In the genomic region with DNA sequence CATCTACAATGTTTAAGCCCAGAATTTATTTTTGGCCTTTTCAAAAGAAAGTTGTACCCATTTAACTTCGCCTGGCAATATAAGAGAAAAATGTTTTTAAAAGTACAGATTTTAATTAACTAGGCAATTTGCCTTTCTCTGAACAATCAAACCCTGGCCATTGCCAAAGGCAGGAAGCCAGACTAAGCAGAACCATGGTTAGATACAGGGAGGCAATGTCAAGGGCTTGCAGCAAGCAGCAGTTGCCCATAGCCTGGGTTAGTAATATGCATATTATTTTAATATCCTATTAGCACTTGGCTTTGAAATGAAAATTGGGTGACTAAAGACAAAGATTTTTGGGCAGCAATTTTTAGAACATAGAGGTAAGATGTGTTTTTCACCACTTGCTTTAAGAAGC, we compare ENCODE assay signal across 14 cellular contexts. TPM values are rescaled to one million over a fixed set of nuclear protein-coding genes. Genes with fewer than 3 reads are reported as not detected.
DNase-seq lines count a peak whose midpoint lies in the region; ATAC-seq and TF ChIP-seq lines count a peak whose summit lies in the region.
"Had no signal": no experiment of that assay in that cellular context is flagged by ENCODE, and none has a peak within 500 bp of the region (broad histone marks: within the 10 kb centered on the region; RNA-seq: fewer than 3 reads in every experiment).

No MANE protein-coding gene starts in this region.

- H2AFZ ChIP-seq in GM23338, result peak overlapping the region; percentile 34; the same call in 1 of the 2 replicates
- H2AFZ ChIP-seq in trophoblast cell (ENCODE audit: insufficient read depth, low read length, poor library complexity), result no peak overlapping the region

- peaks cover 21% of the 10 kb centered on the region; the same call in 2 of the 3 replicates for H3K4me1 Mint-ChIP-seq in GM23338
- H3K4me1 Mint-ChIP-seq: CD4-positive, CD25-positive, alpha-beta regulatory T cell had no signal

- H2AK5ac ChIP-seq in trophoblast cell (ENCODE audit: low read length), result peak overlapping the region; percentile 44

- no peaks in the 10 kb centered on the region for H3K9me3 Mint-ChIP-seq in GM23338

- ATAC-seq in GM23338, result no peak
- ATAC-seq in GM21529 (IDR thresholded peaks at IDR 0.05; ENCODE audit: unreplicated experiment), result no peak
- ATAC-seq in left lung, result no peak
- ATAC-seq: A549 had no signal

- no peak overlapping the region for H3K23ac ChIP-seq in trophoblast cell (ENCODE audit: low read length)

- no peak overlapping the region for H3K4ac ChIP-seq in trophoblast cell (ENCODE audit: low read depth, low read length)

- no peaks in the 10 kb centered on the region for H3K79me2 ChIP-seq in GM23338 (replicated peaks; ENCODE audit: insufficient read depth)
- H3K79me2 ChIP-seq in trophoblast cell (ENCODE audit: control insufficient read depth, insufficient read depth, low read length, poor library complexity), result no peaks in the 10 kb centered on the region

- H3F3A ChIP-seq in GM23338 (replicated peaks; ENCODE audit: low read depth), result no peaks in the 10 kb centered on the region

- H3K9me2 ChIP-seq in GM23338 (ENCODE audit: insufficient read depth), result peaks cover 9% of the 10 kb centered on the region

- peaks cover 2% of the 10 kb centered on the region for H3K27me3 Mint-ChIP-seq in GM23338 (ENCODE audit: insufficient read depth, low read depth, poor library complexity)

- H3K27ac ChIP-seq in GM23338 (ENCODE audit: low read depth) (no peak overlapping the region), trophoblast cell (ENCODE audit: low read depth, low read length) (no peak overlapping the region), testis (no peak overlapping the region), left lung (no peak overlapping the region)
- H3K27ac ChIP-seq: A549; BLaER1 treated with 17β-estradiol and CSF1 and Interleukin-3, amounts not matched to agents 10 nM and 100 nM had no signal

- H4K20me1 ChIP-seq in GM23338 (replicated peaks; ENCODE audit: insufficient read depth), result no peaks in the 10 kb centered on the region
- H4K20me1 ChIP-seq: BLaER1 treated with 17β-estradiol and CSF1 and Interleukin-3, amounts not matched to agents 10 nM and 100 nM had no signal

- no peak overlapping the region for H3K9ac ChIP-seq in trophoblast cell (ENCODE audit: low read length)
- H3K9ac ChIP-seq: BLaER1 treated with 17β-estradiol and CSF1 and Interleukin-3, amounts not matched to agents 10 nM and 100 nM had no signal

- intact Hi-C loops in testis (cut with DNase I; ENCODE audit: low total_unique reads) (no loop called here), left lung (cut with DNase I) (no loop called here)

- no peak overlapping the region for H4K91ac ChIP-seq in trophoblast cell (ENCODE audit: low read depth, low read length)

- H3K4me3 ChIP-seq in GM23338, result no peak overlapping the region
- no peak overlapping the region for H3K4me3 ChIP-seq in fibroblast of the aortic adventitia (ENCODE audit: low read depth, low read length)
- H3K4me3 ChIP-seq in trophoblast cell (ENCODE audit: low read depth, low read length), result no peak overlapping the region
- no peak overlapping the region for H3K4me3 ChIP-seq in testis
- H3K4me3 ChIP-seq in left lung, result no peak overlapping the region
- H3K4me3 ChIP-seq: A549; BLaER1 treated with 17β-estradiol and CSF1 and Interleukin-3, amounts not matched to agents 10 nM and 100 nM had no signal

- no peak overlapping the region for H3K4me2 ChIP-seq in GM23338
- no peak overlapping the region for H3K4me2 ChIP-seq in trophoblast cell (ENCODE audit: low read length)
- H3K4me2 ChIP-seq: A549; BLaER1 treated with 17β-estradiol and CSF1 and Interleukin-3, amounts not matched to agents 10 nM and 100 nM had no signal

- H4K12ac ChIP-seq in trophoblast cell (ENCODE audit: low read depth, low read length), result no peak overlapping the region

- H2BK120ac ChIP-seq in trophoblast cell (ENCODE audit: insufficient read depth, low read length, poor library complexity), result no peak overlapping the region

- no peak overlapping the region for H2BK5ac ChIP-seq in trophoblast cell (ENCODE audit: low read depth, low read length, poor library complexity)

- H3K4me3 Mint-ChIP-seq in GM23338, result no peak overlapping the region
- H3K4me3 Mint-ChIP-seq: CD4-positive, CD25-positive, alpha-beta regulatory T cell had no signal

- WGBS in trophoblast cell (ENCODE audit: extremely low coverage, insufficient coverage, insufficient read length), result no CpG with 5 or more reads among the region's 1 CpG
- 39 to 50% methylated on average over 1 of the region's 1 CpG for WGBS in testis, 2 donors

- no peaks in the 10 kb centered on the region for H3K27me3 ChIP-seq in GM23338 (ENCODE audit: insufficient read depth)
- no peaks in the 10 kb centered on the region for H3K27me3 ChIP-seq in trophoblast cell (ENCODE audit: insufficient read depth, low read length)
- no peaks in the 10 kb centered on the region for H3K27me3 ChIP-seq in testis
- no peaks in the 10 kb centered on the region for H3K27me3 ChIP-seq in left lung
- H3K27me3 ChIP-seq: BLaER1 treated with 17β-estradiol and CSF1 and Interleukin-3, amounts not matched to agents 10 nM and 100 nM had no signal

- H3K36me3 ChIP-seq in GM23338 (ENCODE audit: insufficient read depth) (no peaks in the 10 kb centered on the region), trophoblast cell (ENCODE audit: control insufficient read depth in 1 of 2, insufficient read depth in 2 of 2, low read length in 2 of 2) (no peaks in the 10 kb centered on the region), testis (ENCODE audit: low read depth, missing control alignments) (no peaks in the 10 kb centered on the region), left lung (no peaks in the 10 kb centered on the region)
- H3K36me3 ChIP-seq: BLaER1 treated with 17β-estradiol and CSF1 and Interleukin-3, amounts not matched to agents 10 nM and 100 nM had no signal

- H3K14ac ChIP-seq in trophoblast cell (ENCODE audit: low read length), result no peak overlapping the region

- TF ChIP-seq POLR2A in testis (IDR thresholded peaks at IDR 0.05), result no peak

- H3K27ac Mint-ChIP-seq in GM23338, result no peak overlapping the region
- H3K27ac Mint-ChIP-seq: CD4-positive, CD25-positive, alpha-beta regulatory T cell had no signal

- DNase-seq in GM23338 (ENCODE audit: low spot score), result no peak
- DNase-seq in fibroblast of the aortic adventitia (ENCODE audit: low read depth), result peak; percentile 48
- DNase-seq in trophoblast cell, result no peak
- no peak for DNase-seq in testis
- DNase-seq in NCI-H1436 (lab: John Stamatoyannopoulos, UW), result no peak
- no peak for DNase-seq in left lung
- DNase-seq: AML-193; CD4-positive, CD25-positive, alpha-beta regulatory T cell; DMS 273 treated with DMSO at 0.1 percent for 48 hours; HCEC 1CT; KBM-7 had no signal

- H3K9me3 ChIP-seq in trophoblast cell (ENCODE audit: insufficient read depth, low read depth, low read length) (no peaks in the 10 kb centered on the region), testis (no peaks in the 10 kb centered on the region), left lung (no peaks in the 10 kb centered on the region)
- H3K9me3 ChIP-seq: A549; BLaER1 treated with 17β-estradiol and CSF1 and Interleukin-3, amounts not matched to agents 10 nM and 100 nM had no signal

- peaks cover 14% of the 10 kb centered on the region for H3K79me1 ChIP-seq in trophoblast cell (ENCODE audit: low read length)

- no peak for TF ChIP-seq CTCF in GM23338 (conservative IDR thresholded peaks at IDR 0.05; ENCODE audit: low read depth in 2 of 2)
- TF ChIP-seq CTCF in fibroblast of the aortic adventitia (IDR thresholded peaks at IDR 0.05; ENCODE audit: insufficient read depth, low read length), result no peak
- TF ChIP-seq CTCF in testis (IDR thresholded peaks at IDR 0.05), result no peak
- no peak for TF ChIP-seq CTCF in left lung (IDR thresholded peaks at IDR 0.05)

- H3K4me1 ChIP-seq in GM23338 (ENCODE audit: insufficient read depth), result peaks cover 16% of the 10 kb centered on the region
- peaks cover 5 to 16% of the 10 kb centered on the region in 2 experiments for H3K4me1 ChIP-seq in trophoblast cell (ENCODE audit: control insufficient read depth in 1 of 2, insufficient read depth in 2 of 2, low read length in 2 of 2)
- peaks cover 24% of the 10 kb centered on the region for H3K4me1 ChIP-seq in testis
- H3K4me1 ChIP-seq in left lung, result no peaks in the 10 kb centered on the region
- H3K4me1 ChIP-seq: A549; BLaER1 treated with 17β-estradiol and CSF1 and Interleukin-3, amounts not matched to agents 10 nM and 100 nM had no signal

- H4K8ac ChIP-seq in trophoblast cell (ENCODE audit: low read depth, low read length), result no peak overlapping the region

- no peak overlapping the region for H3K18ac ChIP-seq in trophoblast cell (ENCODE audit: low read length)

- H2BK12ac ChIP-seq in trophoblast cell (ENCODE audit: low read length), result no peak overlapping the region

- no peaks in the 10 kb centered on the region for H3K36me3 Mint-ChIP-seq in GM23338 (ENCODE audit: low read depth)
- H3K36me3 Mint-ChIP-seq: CD4-positive, CD25-positive, alpha-beta regulatory T cell had no signal

TF ChIP-seq in GM23338, 12 proteins besides CTCF, POLR2A, EP300 and RAD21 (continues in another document):
- no peak for TF ChIP-seq EZH2 (IDR thresholded peaks at IDR 0.05; ENCODE audit: low read depth, unreplicated experiment)
- no peak for TF ChIP-seq POLR2AphosphoS5 (IDR thresholded peaks at IDR 0.05; ENCODE audit: low read depth)
- TF ChIP-seq EZH2phosphoT487 (IDR thresholded peaks at IDR 0.05; ENCODE audit: unreplicated experiment), result no peak
- no peak for TF ChIP-seq ZNF114 (CRISPR knock-in tag; IDR thresholded peaks at IDR 0.05)
- no peak for TF ChIP-seq CREB1 (CRISPR knock-in tag; IDR thresholded peaks at IDR 0.05; ENCODE audit: low read depth)
- TF ChIP-seq NANOG (IDR thresholded peaks at IDR 0.05; ENCODE audit: borderline replicate concordance), result no peak

RNA-seq across cellular contexts. Expression of gene FRMD6, which starts 51.1 kb away (rescaled TPM):
- 15.9 and 18.7 TPM in 2 replicates for total RNA-seq in GM23338 (2014; rRNA removed; shearing (Covaris generic))
- 5.4 and 5.7 TPM in 2 replicates for polyA plus RNA-seq in GM23338 (2016; fragmentation: Nextera tagmentation; extraction: Ambion mirVana)
- total RNA-seq in fibroblast of the aortic adventitia (ENCODE audit: low replicate concordance), result 192 and 257 TPM in 2 replicates
- 105 and 107 TPM in 2 replicates for polyA plus RNA-seq in trophoblast cell (2013)
- 10 to 100 TPM; 59.2 to 71.3 TPM for total RNA-seq in testis
- polyA plus RNA-seq in testis (ENCODE audit: insufficient read depth, low read depth, low replicate concordance), result 67.0 TPM
- 10 to 100 TPM; 19.8 to 21.2 TPM for total RNA-seq in left lung
